1 cellular context compared by ENCODE assay signal in the genomic region with DNA sequence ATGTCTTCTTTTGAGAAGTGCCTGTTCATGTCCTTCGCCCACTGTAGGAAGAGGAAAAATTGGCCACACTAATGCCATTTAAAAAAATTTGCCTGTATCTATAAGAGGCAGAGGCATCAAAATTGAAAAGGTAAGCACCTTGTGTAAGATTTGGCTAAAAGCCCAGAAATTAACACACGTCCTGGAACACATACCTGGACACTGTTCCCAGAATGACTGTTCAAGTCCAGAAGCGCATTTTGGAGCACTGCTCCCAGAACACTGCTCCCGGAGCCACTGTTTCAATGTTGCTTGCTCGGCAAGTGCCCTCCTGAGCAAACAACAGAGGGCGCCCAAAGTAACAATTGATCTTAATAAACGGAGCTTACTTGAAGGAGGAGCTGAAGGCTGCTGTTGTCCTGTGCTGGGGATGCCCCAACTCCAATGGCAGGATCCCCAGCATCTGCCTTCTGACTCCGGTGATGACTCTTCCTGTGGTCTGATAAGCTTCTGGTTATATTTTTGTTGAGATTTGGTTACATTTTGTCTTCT.
TF ChIP-seq lines count a peak whose summit lies in the region.

No MANE protein-coding gene starts in this region.

TF ChIP-seq in GM12878, 131 proteins besides CTCF, POLR2A, EP300 and RAD21 (continued from another document):
- TF ChIP-seq, protein P1, sequence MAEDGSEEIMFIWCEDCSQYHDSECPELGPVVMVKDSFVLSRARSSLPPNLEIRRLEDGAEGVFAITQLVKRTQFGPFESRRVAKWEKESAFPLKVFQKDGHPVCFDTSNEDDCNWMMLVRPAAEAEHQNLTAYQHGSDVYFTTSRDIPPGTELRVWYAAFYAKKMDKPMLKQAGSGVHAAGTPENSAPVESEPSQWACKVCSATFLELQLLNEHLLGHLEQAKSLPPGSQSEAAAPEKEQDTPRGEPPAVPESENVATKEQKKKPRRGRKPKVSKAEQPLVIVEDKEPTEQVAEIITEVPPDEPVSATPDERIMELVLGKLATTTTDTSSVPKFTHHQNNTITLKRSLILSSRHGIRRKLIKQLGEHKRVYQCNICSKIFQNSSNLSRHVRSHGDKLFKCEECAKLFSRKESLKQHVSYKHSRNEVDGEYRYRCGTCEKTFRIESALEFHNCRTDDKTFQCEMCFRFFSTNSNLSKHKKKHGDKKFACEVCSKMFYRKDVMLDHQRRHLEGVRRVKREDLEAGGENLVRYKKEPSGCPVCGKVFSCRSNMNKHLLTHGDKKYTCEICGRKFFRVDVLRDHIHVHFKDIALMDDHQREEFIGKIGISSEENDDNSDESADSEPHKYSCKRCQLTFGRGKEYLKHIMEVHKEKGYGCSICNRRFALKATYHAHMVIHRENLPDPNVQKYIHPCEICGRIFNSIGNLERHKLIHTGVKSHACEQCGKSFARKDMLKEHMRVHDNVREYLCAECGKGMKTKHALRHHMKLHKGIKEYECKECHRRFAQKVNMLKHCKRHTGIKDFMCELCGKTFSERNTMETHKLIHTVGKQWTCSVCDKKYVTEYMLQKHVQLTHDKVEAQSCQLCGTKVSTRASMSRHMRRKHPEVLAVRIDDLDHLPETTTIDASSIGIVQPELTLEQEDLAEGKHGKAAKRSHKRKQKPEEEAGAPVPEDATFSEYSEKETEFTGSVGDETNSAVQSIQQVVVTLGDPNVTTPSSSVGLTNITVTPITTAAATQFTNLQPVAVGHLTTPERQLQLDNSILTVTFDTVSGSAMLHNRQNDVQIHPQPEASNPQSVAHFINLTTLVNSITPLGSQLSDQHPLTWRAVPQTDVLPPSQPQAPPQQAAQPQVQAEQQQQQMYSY (CRISPR knock-in tag; IDR thresholded peaks at IDR 0.05): no peak
- no peak for TF ChIP-seq NR2F1 (conservative IDR thresholded peaks at IDR 0.05)
- no peak for TF ChIP-seq MTA2 (IDR thresholded peaks at IDR 0.05; ENCODE audit: low read depth)
- TF ChIP-seq, protein P2, sequence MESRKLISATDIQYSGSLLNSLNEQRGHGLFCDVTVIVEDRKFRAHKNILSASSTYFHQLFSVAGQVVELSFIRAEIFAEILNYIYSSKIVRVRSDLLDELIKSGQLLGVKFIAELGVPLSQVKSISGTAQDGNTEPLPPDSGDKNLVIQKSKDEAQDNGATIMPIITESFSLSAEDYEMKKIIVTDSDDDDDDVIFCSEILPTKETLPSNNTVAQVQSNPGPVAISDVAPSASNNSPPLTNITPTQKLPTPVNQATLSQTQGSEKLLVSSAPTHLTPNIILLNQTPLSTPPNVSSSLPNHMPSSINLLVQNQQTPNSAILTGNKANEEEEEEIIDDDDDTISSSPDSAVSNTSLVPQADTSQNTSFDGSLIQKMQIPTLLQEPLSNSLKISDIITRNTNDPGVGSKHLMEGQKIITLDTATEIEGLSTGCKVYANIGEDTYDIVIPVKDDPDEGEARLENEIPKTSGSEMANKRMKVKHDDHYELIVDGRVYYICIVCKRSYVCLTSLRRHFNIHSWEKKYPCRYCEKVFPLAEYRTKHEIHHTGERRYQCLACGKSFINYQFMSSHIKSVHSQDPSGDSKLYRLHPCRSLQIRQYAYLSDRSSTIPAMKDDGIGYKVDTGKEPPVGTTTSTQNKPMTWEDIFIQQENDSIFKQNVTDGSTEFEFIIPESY (IDR thresholded peaks at IDR 0.05): no peak
- TF ChIP-seq FOXM1 (IDR thresholded peaks at IDR 0.05; ENCODE audit: low read depth, low read length): no peak
- TF ChIP-seq RBBP5 (conservative IDR thresholded peaks at IDR 0.05): no peak
- TF ChIP-seq POLR2AphosphoS5 (IDR thresholded peaks at IDR 0.05; ENCODE audit: low read length): no peak
- TF ChIP-seq IKZF2 (IDR thresholded peaks at IDR 0.05): no peak
- TF ChIP-seq NFYA (IDR thresholded peaks at IDR 0.05; ENCODE audit: borderline replicate concordance, low read depth, low read length): no peak
